In genomic region chr17:45925311-45925710, GRCh38 we compare ENCODE assay signal across 21 cellular contexts.
"Had no signal": no experiment of that assay in that cellular context is flagged by ENCODE, and none has a peak within 500 bp of the region (broad histone marks: within the 10 kb centered on the region; RNA-seq: fewer than 3 reads in every experiment).

No MANE protein-coding gene starts in this region.

- H3K27me3 ChIP-seq: colonic mucosa, heart left ventricle, left lung, sigmoid colon, testis, tibial nerve had no signal

- H3K4me3 Mint-ChIP-seq: endodermal cell; naive thymus-derived CD4-positive, alpha-beta T cell; neural crest cell; stimulated activated naive B cell treated with anti-CD40 and anti-IgM and Interleukin-4, amounts not matched to agents 10 μg/mL and 1 μg/mL and 100 μg/mL, for 72 hours; stimulated activated naive CD8-positive, alpha-beta T cell treated with anti-CD3 and anti-CD28 coated beads, Interleukin-15, amount 100 ng/mL, for 72 hours had no signal

- H3K4me1 Mint-ChIP-seq: naive thymus-derived CD4-positive, alpha-beta T cell; stimulated activated naive B cell treated with anti-CD40 and anti-IgM and Interleukin-4, amounts not matched to agents 10 μg/mL and 1 μg/mL and 100 μg/mL, for 72 hours; stimulated activated naive CD8-positive, alpha-beta T cell treated with anti-CD3 and anti-CD28 coated beads, Interleukin-15, amount 100 ng/mL, for 72 hours had no signal

- H3K4me1 ChIP-seq: colonic mucosa, sigmoid colon, testis, tibial nerve had no signal

- ATAC-seq: left lung; naive thymus-derived CD4-positive, alpha-beta T cell; stimulated activated naive B cell treated with anti-CD40 and anti-IgM and Interleukin-4, amounts not matched to agents 10 μg/mL and 1 μg/mL and 100 μg/mL, for 72 hours; stimulated activated naive CD8-positive, alpha-beta T cell treated with anti-CD3 and anti-CD28 coated beads, Interleukin-15, amount 100 ng/mL, for 72 hours had no signal

- H3K27ac Mint-ChIP-seq: endodermal cell; naive thymus-derived CD4-positive, alpha-beta T cell; stimulated activated naive B cell treated with anti-CD40 and anti-IgM and Interleukin-4, amounts not matched to agents 10 μg/mL and 1 μg/mL and 100 μg/mL, for 72 hours; stimulated activated naive CD8-positive, alpha-beta T cell treated with anti-CD3 and anti-CD28 coated beads, Interleukin-15, amount 100 ng/mL, for 72 hours had no signal

- H3K36me3 ChIP-seq: colonic mucosa, left lung, sigmoid colon, tibial nerve had no signal

- H3K9me3 ChIP-seq: colonic mucosa, testis had no signal

- H3K9me3 Mint-ChIP-seq: endodermal cell, neural crest cell had no signal

- DNase-seq: cerebellar nuclear complex; colonic mucosa; dermis blood vessel endothelial cell; endodermal cell; erythroblast; heart left ventricle; hippocampal formation; left lung; naive thymus-derived CD4-positive, alpha-beta T cell; sigmoid colon; stimulated activated CD4-positive, alpha-beta T cell treated with anti-CD3 and anti-CD28 coated beads, Interleukin-2, amount 100 ng/mL, for 24 hours; stimulated activated CD4-positive, alpha-beta T cell treated with anti-CD3 and anti-CD28 coated beads, Interleukin-4, amount 100 ng/mL, for 4 hours; stimulated activated naive B cell treated with anti-CD40 and anti-IgM and Interleukin-4, amounts not matched to agents 10 μg/mL and 1 μg/mL and 100 μg/mL, for 72 hours; stimulated activated naive CD8-positive, alpha-beta T cell treated with anti-CD3 and anti-CD28 coated beads, Interleukin-15, amount 100 ng/mL, for 72 hours; testis had no signal

- H3K4me3 ChIP-seq: colonic mucosa, heart left ventricle, left lung, lung, sigmoid colon, skin epidermis, testis, tibial nerve had no signal

- H3K27ac ChIP-seq: colonic mucosa, heart left ventricle, left lung, sigmoid colon, skin epidermis, testis, tibial nerve had no signal

- FAIRE-seq: frontal cortex, islet of Langerhans had no signal
